18 cellular contexts compared by ENCODE assay signal in genomic region chr3:81726735-81727134, GRCh38. TPM values are rescaled to one million over a fixed set of nuclear protein-coding genes. Genes with fewer than 3 reads are reported as not detected.
DNase-seq lines count a peak whose midpoint lies in the region; ATAC-seq and TF ChIP-seq lines count a peak whose summit lies in the region.
"Had no signal": no experiment of that assay in that cellular context is flagged by ENCODE, and none has a peak within 500 bp of the region (broad histone marks: within the 10 kb centered on the region; RNA-seq: fewer than 3 reads in every experiment).

No MANE protein-coding gene starts in this region.

- ATAC-seq in Right ventricle myocardium superior (ENCODE audit: poor library complexity) (peak; percentile 9), left cardiac atrium (no peak), mucosa of descending colon (no peak), T-cell (replicated peaks in 1 of 4) (no peak)
- ATAC-seq: activated T-cell treated with anti-CD3 and anti-CD28 coated beads, Interleukin-2, amount 50 U/mL, for 72 hours; GM23338; HepG2 had no signal

- H3K4me3 Mint-ChIP-seq in T-cell: no peak overlapping the region
- H3K4me3 Mint-ChIP-seq: activated CD4-positive, alpha-beta memory T cell treated with anti-CD3 and anti-CD28 coated beads, Interleukin-2, amount 10 ng/mL, durations not matched to agents 7 days and 5 days; activated T-cell treated with anti-CD3 and anti-CD28 coated beads, Interleukin-2, amount 50 U/mL, for 72 hours; GM23338; nephron had no signal

- 0 out of 2 replicates have a peak, but pooled peaks cover 6% of the 10 kb centered on the region for H3K36me3 ChIP-seq in SJSA1
- peaks cover 2 to 9% (median 3%) of the 10 kb centered on the region in 5 donors for H3K36me3 ChIP-seq in subcutaneous abdominal adipose tissue (ENCODE audit: control insufficient read depth in 5 of 5, insufficient read depth in 5 of 5, low read length in 5 of 5)
- no peaks in the 10 kb centered on the region for H3K36me3 ChIP-seq in mucosa of descending colon (ENCODE audit: low read depth)

- CTCF ChIA-PET in T-cell (lab: Charles Lee): no interaction called here

- no peaks in the 10 kb centered on the region for H3K9me3 Mint-ChIP-seq in T-cell
- H3K9me3 Mint-ChIP-seq: activated CD4-positive, alpha-beta memory T cell treated with anti-CD3 and anti-CD28 coated beads, Interleukin-2, amount 10 ng/mL, durations not matched to agents 7 days and 5 days; activated T-cell treated with anti-CD3 and anti-CD28 coated beads, Interleukin-2, amount 50 U/mL, for 72 hours; GM23338; nephron had no signal

- H3K27me3 Mint-ChIP-seq in T-cell: no peaks in the 10 kb centered on the region
- H3K27me3 Mint-ChIP-seq: activated CD4-positive, alpha-beta memory T cell treated with anti-CD3 and anti-CD28 coated beads, Interleukin-2, amount 10 ng/mL, durations not matched to agents 7 days and 5 days had no signal

- H3K36me3 Mint-ChIP-seq in T-cell: peaks cover 7% of the 10 kb centered on the region

- H3K4me3 ChIP-seq in SJSA1 (no peak overlapping the region), fibroblast of mammary gland (ENCODE audit: control insufficient read depth, low read depth, low read length) (no peak overlapping the region), subcutaneous abdominal adipose tissue (ENCODE audit: low read depth in 1 of 5, low read length in 5 of 5) (no peak overlapping the region), mucosa of descending colon (no peak overlapping the region)
- H3K4me3 ChIP-seq: coronary artery, GM23338, lung had no signal

- H3K4me1 ChIP-seq in SJSA1 (replicated peaks) (peaks cover 54% of the 10 kb centered on the region), subcutaneous abdominal adipose tissue (ENCODE audit: control insufficient read depth in 5 of 5, insufficient read depth in 5 of 5, low read length in 5 of 5) (peaks cover 0 to 13% (median 8%) of the 10 kb centered on the region in 5 donors), mucosa of descending colon (ENCODE audit: low read depth) (no peaks in the 10 kb centered on the region)

- H3K9me3 ChIP-seq in SJSA1 (replicated peaks) (no peaks in the 10 kb centered on the region), subcutaneous abdominal adipose tissue (ENCODE audit: control insufficient read depth in 5 of 5, low read length in 5 of 5) (no peaks in the 10 kb centered on the region), mucosa of descending colon (no peaks in the 10 kb centered on the region)

- intact Hi-C loops in Right ventricle myocardium superior (cut with DNase I) (no loop called here), left cardiac atrium (cut with DNase I) (no loop called here), mucosa of descending colon (cut with DNase I, micrococcal nuclease) (no loop called here)

- no peak for DNase-seq in Right ventricle myocardium superior
- no peak for DNase-seq in left cardiac atrium
- peak; percentile 47 to 52 for DNase-seq in SJSA1 (ENCODE audit: low read depth in 1 of 2, low spot score in 2 of 2)
- peak; percentile 79 for DNase-seq in fibroblast of mammary gland (ENCODE audit: low read depth)
- no peak for DNase-seq in mucosa of descending colon
- DNase-seq in T-cell: no peak
- no peak for DNase-seq in RKO (ENCODE audit: low spot score)
- DNase-seq: activated CD4-positive, alpha-beta memory T cell treated with anti-CD3 and anti-CD28 coated beads, Interleukin-2, amount 10 ng/mL, durations not matched to agents 7 days and 5 days; activated T-cell treated with anti-CD3 and anti-CD28 coated beads, Interleukin-2, amount 50 U/mL, for 72 hours; NK-92 treated with Interleukin-12 subunit alpha and Interleukin-12 subunit beta, amount 100 ng/mL, for 24 hours; retina; stimulated activated CD4-positive, alpha-beta T cell treated with anti-CD3 and anti-CD28 coated beads, Interleukin-2, amount 100 ng/mL, for 24 hours had no signal

- H3K9ac ChIP-seq in subcutaneous abdominal adipose tissue (ENCODE audit: low read length in 5 of 5): no peak overlapping the region

- H3K27ac Mint-ChIP-seq in T-cell: no peak overlapping the region
- H3K27ac Mint-ChIP-seq: activated CD4-positive, alpha-beta memory T cell treated with anti-CD3 and anti-CD28 coated beads, Interleukin-2, amount 10 ng/mL, durations not matched to agents 7 days and 5 days; activated T-cell treated with anti-CD3 and anti-CD28 coated beads, Interleukin-2, amount 50 U/mL, for 72 hours; GM23338 had no signal

- no peaks in the 10 kb centered on the region; the same call in 1 of the 2 replicates for H3K27me3 ChIP-seq in SJSA1 (replicated peaks)
- no peaks in the 10 kb centered on the region for H3K27me3 ChIP-seq in subcutaneous abdominal adipose tissue (ENCODE audit: control insufficient read depth in 5 of 5, insufficient read depth in 4 of 5, low read length in 5 of 5)

- POLR2A ChIA-PET in T-cell (lab: Charles Lee): no interaction called here

- TF ChIP-seq CTCF in fibroblast of mammary gland (conservative IDR thresholded peaks at IDR 0.05; ENCODE audit: control insufficient read depth, insufficient read depth, low read depth, low read length) (no peak), mucosa of descending colon (IDR thresholded peaks at IDR 0.05) (no peak)

- peak overlapping the region; percentile 91 for H3K27ac ChIP-seq in SJSA1
- H3K27ac ChIP-seq in subcutaneous abdominal adipose tissue (ENCODE audit: low read depth, low read length): peak overlapping the region; percentile 15
- H3K27ac ChIP-seq: coronary artery had no signal

- H3K4me1 Mint-ChIP-seq in T-cell: peaks cover 3 to 11% (median 10%) of the 10 kb centered on the region in 3 donors

RNA-seq across cellular contexts. Expression of gene GBE1, which starts 34.7 kb away (rescaled TPM):
- total RNA-seq in Right ventricle myocardium superior (65.5 TPM), left cardiac atrium (10 to 100 TPM; 59.0 to 82.7 TPM), mucosa of descending colon (10 to 100 TPM; 17.7 to 20.3 (median 18.8) TPM), T-cell (1 to 10 TPM; 8.1 to 9.2 (median 8.7) TPM)
- 52.0 and 72.1 TPM in 2 replicates for total RNA-seq in SJSA1 (2014; rRNA removed; shearing (Covaris generic))

Comparison
In these comparisons a context has a peak if more than half of its experiments do, and no peak if none do; other contexts are left out.
1. DNase-seq: peak in SJSA1 (2 of 2) and fibroblast of mammary gland (single experiment); none in Right ventricle myocardium superior (single experiment), left cardiac atrium (single experiment), mucosa of descending colon (0 of 3), T-cell (0 of 34) and RKO (single experiment).